Comparison of ENCODE assay signal across 12 cellular contexts in the genomic region with DNA sequence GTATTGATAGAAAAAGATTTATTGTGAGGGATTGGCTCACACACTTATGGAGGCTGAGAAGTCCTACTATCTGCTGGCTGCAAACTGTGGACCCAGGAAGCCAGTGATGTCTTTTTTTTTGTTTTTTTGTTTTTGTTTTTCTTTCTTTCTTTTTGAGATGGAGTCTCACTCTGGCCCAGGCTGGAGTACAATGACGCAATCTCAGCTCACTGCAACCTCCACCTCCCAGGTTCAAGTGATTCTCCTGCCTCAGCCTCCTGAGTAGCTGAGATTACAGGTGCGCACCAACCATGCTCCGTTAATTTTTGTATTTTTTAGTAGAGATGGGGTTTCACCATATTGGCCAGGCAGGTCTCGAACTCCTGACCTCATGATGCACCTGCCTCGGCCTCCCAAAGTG. TPM values are rescaled to one million over a fixed set of nuclear protein-coding genes. Genes with fewer than 3 reads are reported as not detected.
"Had no signal": no experiment of that assay in that cellular context is flagged by ENCODE, and none has a peak within 500 bp of the region (broad histone marks: within the 10 kb centered on the region; RNA-seq: fewer than 3 reads in every experiment).

No MANE protein-coding gene starts in this region.

RNA-seq across cellular contexts. Expression of gene COMP, which starts 20.5 kb away (rescaled TPM):
- total RNA-seq: activated CD4-positive, alpha-beta memory T cell treated with anti-CD3 and anti-CD28 coated beads for 36 hours; activated CD4-positive, alpha-beta memory T cell treated with anti-CD3 and anti-CD28 coated beads, Interleukin-2, amount 10 ng/mL, durations not matched to agents 7 days and 5 days; activated CD4-positive, alpha-beta T cell treated with anti-CD3 and anti-CD28 coated beads for 36 hours; activated CD4-positive, alpha-beta T cell treated with anti-CD3 and anti-CD28 coated beads, Interleukin-2, amount 10 ng/mL, durations not matched to agents 24 days and 14 days; activated CD4-positive, alpha-beta T cell treated with anti-CD3 and anti-CD28 coated beads, Interleukin-2, amount 10 ng/mL, durations not matched to agents 7 days and 5 days; activated CD8-positive, alpha-beta memory T cell treated with anti-CD3 and anti-CD28 coated beads for 36 hours; activated CD8-positive, alpha-beta memory T cell treated with anti-CD3 and anti-CD28 coated beads, Interleukin-2, amount 10 ng/mL, durations not matched to agents 7 days and 5 days; activated CD8-positive, alpha-beta T cell treated with anti-CD3 and anti-CD28 coated beads for 36 hours; activated CD8-positive, alpha-beta T cell treated with anti-CD3 and anti-CD28 coated beads, Interleukin-2, amount 10 ng/mL, durations not matched to agents 7 days and 5 days; T-helper 1 cell treated with Interleukin-12 subunit alpha and Interleukin-12 subunit beta and Interleukin-4 antibody, amounts not matched to agents 30 ng/mL and 1 ng/mL, for 36 hours; T-helper 17 cell; T-helper 2 cell treated with Interferon-gamma antibody and Interleukin-4, amounts not matched to agents 100 ng/mL and 5 ng/mL, for 36 hours had no signal
